In genomic region chr3:50323092-50323600, GRCh38 we compare ENCODE assay signal across 11 cellular contexts. TPM values are rescaled to one million over a fixed set of nuclear protein-coding genes. Genes with fewer than 3 reads are reported as not detected.
DNase-seq lines count a peak whose midpoint lies in the region; ATAC-seq and TF ChIP-seq lines count a peak whose summit lies in the region.
"Had no signal": no experiment of that assay in that cellular context is flagged by ENCODE, and none has a peak within 500 bp of the region (broad histone marks: within the 10 kb centered on the region; RNA-seq: fewer than 3 reads in every experiment).

No MANE protein-coding gene starts in this region.

- peaks cover 48% of the 10 kb centered on the region for H3K4me1 Mint-ChIP-seq in activated CD4-positive, alpha-beta memory T cell treated with anti-CD3 and anti-CD28 coated beads, Interleukin-2, amount 10 ng/mL, durations not matched to agents 7 days and 5 days
- H3K4me1 Mint-ChIP-seq in activated CD4-positive, alpha-beta memory T cell treated with anti-CD3 and anti-CD28 coated beads for 36 hours (ENCODE audit: low read depth): peaks cover 34% of the 10 kb centered on the region
- H3K4me1 Mint-ChIP-seq in memory B cell: peaks cover 34% of the 10 kb centered on the region

- no peak overlapping the region for H3K4me3 Mint-ChIP-seq in activated CD4-positive, alpha-beta memory T cell treated with anti-CD3 and anti-CD28 coated beads, Interleukin-2, amount 10 ng/mL, durations not matched to agents 7 days and 5 days
- H3K4me3 Mint-ChIP-seq in activated CD4-positive, alpha-beta memory T cell treated with anti-CD3 and anti-CD28 coated beads for 36 hours: no peak overlapping the region
- H3K4me3 Mint-ChIP-seq in memory B cell: peak overlapping the region; percentile 3

- no peak for DNase-seq in activated CD4-positive, alpha-beta memory T cell treated with anti-CD3 and anti-CD28 coated beads, Interleukin-2, amount 10 ng/mL, durations not matched to agents 7 days and 5 days
- no peak for DNase-seq in activated CD4-positive, alpha-beta memory T cell treated with anti-CD3 and anti-CD28 coated beads for 36 hours
- DNase-seq in memory B cell (ENCODE audit: low spot score in 2 of 2): no peak
- no peak for DNase-seq in thoracic aorta (ENCODE audit: low spot score)
- DNase-seq in SKM-1 (lab: John Stamatoyannopoulos, UW; ENCODE audit: unreplicated experiment): no peak
- no peak for DNase-seq in NCI-H446 (lab: John Stamatoyannopoulos, UW)
- DNase-seq: OCI-M1 had no signal

- peaks cover 27 to 51% of the 10 kb centered on the region in 2 donors for H3K4me1 ChIP-seq in thoracic aorta (ENCODE audit: control insufficient read depth in 1 of 2, low read depth in 2 of 2)

- H3K27ac ChIP-seq in cingulate gyrus (ENCODE audit: low read depth, low read length): peak overlapping the region; percentile 98
- H3K27ac ChIP-seq in thoracic aorta: peak overlapping the region; percentile 8 to 91
- H3K27ac ChIP-seq: epithelial cell of prostate had no signal

- no peaks in the 10 kb centered on the region for H3K9me3 Mint-ChIP-seq in activated CD4-positive, alpha-beta memory T cell treated with anti-CD3 and anti-CD28 coated beads, Interleukin-2, amount 10 ng/mL, durations not matched to agents 7 days and 5 days
- no peaks in the 10 kb centered on the region for H3K9me3 Mint-ChIP-seq in activated CD4-positive, alpha-beta memory T cell treated with anti-CD3 and anti-CD28 coated beads for 36 hours
- no peaks in the 10 kb centered on the region for H3K9me3 Mint-ChIP-seq in memory B cell

- no peak for TF ChIP-seq CTCF in thoracic aorta (IDR thresholded peaks at IDR 0.05)

- no peaks in the 10 kb centered on the region for H3K9me3 ChIP-seq in thoracic aorta

- peak overlapping the region; percentile 31 for H3K27ac Mint-ChIP-seq in activated CD4-positive, alpha-beta memory T cell treated with anti-CD3 and anti-CD28 coated beads, Interleukin-2, amount 10 ng/mL, durations not matched to agents 7 days and 5 days
- H3K27ac Mint-ChIP-seq in activated CD4-positive, alpha-beta memory T cell treated with anti-CD3 and anti-CD28 coated beads for 36 hours: no peak overlapping the region
- H3K27ac Mint-ChIP-seq in memory B cell: no peak overlapping the region

- intact Hi-C loops in activated CD4-positive, alpha-beta memory T cell treated with anti-CD3 and anti-CD28 coated beads for 36 hours (cut with micrococcal nuclease): no loop called here

- POLR2A ChIA-PET in activated CD4-positive, alpha-beta memory T cell treated with anti-CD3 and anti-CD28 coated beads, Interleukin-2, amount 10 ng/mL, durations not matched to agents 7 days and 5 days (lab: Charles Lee): interaction anchor here (2.2 to 31.7 kb wide), 2 partner anchors 19 to 24 kb away, joined by 21 to 704 read pairs; partner anchors contain the start of genes CYB561D2, HYAL3, NAA80 and NPRL2
- POLR2A ChIA-PET in activated CD4-positive, alpha-beta memory T cell treated with anti-CD3 and anti-CD28 coated beads for 36 hours (lab: Charles Lee): interaction anchor here (1.0 kb wide), 1 partner anchor 14 kb away, joined by 3 read pairs; no protein-coding TSS in a partner anchor

- H3K36me3 Mint-ChIP-seq in activated CD4-positive, alpha-beta memory T cell treated with anti-CD3 and anti-CD28 coated beads, Interleukin-2, amount 10 ng/mL, durations not matched to agents 7 days and 5 days (ENCODE audit: low read depth): peaks cover 2% of the 10 kb centered on the region
- H3K36me3 Mint-ChIP-seq in activated CD4-positive, alpha-beta memory T cell treated with anti-CD3 and anti-CD28 coated beads for 36 hours: peaks cover 2% of the 10 kb centered on the region
- no peaks in the 10 kb centered on the region for H3K36me3 Mint-ChIP-seq in memory B cell

- H3K27me3 Mint-ChIP-seq in activated CD4-positive, alpha-beta memory T cell treated with anti-CD3 and anti-CD28 coated beads, Interleukin-2, amount 10 ng/mL, durations not matched to agents 7 days and 5 days: no peaks in the 10 kb centered on the region
- no peaks in the 10 kb centered on the region for H3K27me3 Mint-ChIP-seq in activated CD4-positive, alpha-beta memory T cell treated with anti-CD3 and anti-CD28 coated beads for 36 hours
- no peaks in the 10 kb centered on the region for H3K27me3 Mint-ChIP-seq in memory B cell

- no peaks in the 10 kb centered on the region for H3K27me3 ChIP-seq in thoracic aorta (replicated peaks; ENCODE audit: insufficient read depth)

- no peak for ATAC-seq in memory B cell (ENCODE audit: low read depth)
- no peak for ATAC-seq in thoracic aorta (ENCODE audit: insufficient number of reproducible peaks, low FRiP score, low read depth)
- no peak for ATAC-seq in HG02678 (IDR thresholded peaks at IDR 0.05; ENCODE audit: unreplicated experiment)
- ATAC-seq: GM12878 had no signal

- peak overlapping the region; percentile 73 for H3K4me3 ChIP-seq in thoracic aorta
- H3K4me3 ChIP-seq: GM12878 had no signal

- CTCF ChIA-PET in activated CD4-positive, alpha-beta memory T cell treated with anti-CD3 and anti-CD28 coated beads, Interleukin-2, amount 10 ng/mL, durations not matched to agents 7 days and 5 days (lab: Charles Lee): interaction anchor here (0.8 to 6.7 kb wide), 4 partner anchors 12 to 48 kb away, joined by 3 to 82 read pairs (median 36); partner anchors contain the start of genes HYAL3, IFRD2 and NAA80
- CTCF ChIA-PET in activated CD4-positive, alpha-beta memory T cell treated with anti-CD3 and anti-CD28 coated beads for 36 hours (lab: Charles Lee): interaction anchor here (0.6 to 4.9 kb wide), 8 partner anchors 12 to 572 kb away, joined by 3 to 30 read pairs (median 10); partner anchors contain the start of genes CYB561D2, HYAL3, LSMEM2 and NAA80

- H3K36me3 ChIP-seq in thoracic aorta: peaks cover 8% of the 10 kb centered on the region

RNA-seq across cellular contexts. Expression of gene HYAL2, which starts 0.6 kb away (rescaled TPM):
- total RNA-seq in activated CD4-positive, alpha-beta memory T cell treated with anti-CD3 and anti-CD28 coated beads, Interleukin-2, amount 10 ng/mL, durations not matched to agents 7 days and 5 days: 1 to 10 TPM; 6.7 to 7.2 TPM
- 1 to 10 TPM; 4.8 to 5.7 TPM for total RNA-seq in activated CD4-positive, alpha-beta memory T cell treated with anti-CD3 and anti-CD28 coated beads for 36 hours
- total RNA-seq in thoracic aorta: 10 to 100 TPM; 86.5 to 87.5 TPM

RNA-seq across cellular contexts. Expression of gene TUSC2, which starts 4.9 kb away (rescaled TPM):
- 10 to 100 TPM; 16.8 to 17.9 TPM for total RNA-seq in activated CD4-positive, alpha-beta memory T cell treated with anti-CD3 and anti-CD28 coated beads, Interleukin-2, amount 10 ng/mL, durations not matched to agents 7 days and 5 days
- 10 to 100 TPM; 18.7 to 19.7 TPM for total RNA-seq in activated CD4-positive, alpha-beta memory T cell treated with anti-CD3 and anti-CD28 coated beads for 36 hours
- 10 to 100 TPM; 12.6 to 19.4 TPM for total RNA-seq in thoracic aorta

RNA-seq across cellular contexts. Expression of gene RASSF1, which starts 17.5 kb away (rescaled TPM):
- total RNA-seq in activated CD4-positive, alpha-beta memory T cell treated with anti-CD3 and anti-CD28 coated beads, Interleukin-2, amount 10 ng/mL, durations not matched to agents 7 days and 5 days: 100 to 1,000 TPM; 157 to 160 TPM
- total RNA-seq in activated CD4-positive, alpha-beta memory T cell treated with anti-CD3 and anti-CD28 coated beads for 36 hours: 10 to 100 TPM; 48.8 to 52.6 TPM
- 10 to 100 TPM; 45.2 to 72.2 TPM for total RNA-seq in thoracic aorta

RNA-seq across cellular contexts. Expression of gene HYAL1, which starts 19.8 kb away (rescaled TPM):
- under 1 TPM; 0.28 to 0.35 TPM for total RNA-seq in activated CD4-positive, alpha-beta memory T cell treated with anti-CD3 and anti-CD28 coated beads, Interleukin-2, amount 10 ng/mL, durations not matched to agents 7 days and 5 days
- under 1 TPM in 1 of 2 experiments, not detected in 1; 0.14 TPM for total RNA-seq in activated CD4-positive, alpha-beta memory T cell treated with anti-CD3 and anti-CD28 coated beads for 36 hours
- total RNA-seq in thoracic aorta: 1 to 10 TPM; 5.8 to 6.1 TPM

RNA-seq across cellular contexts. Expression of gene ZMYND10, which starts 22.4 kb away (rescaled TPM):
- total RNA-seq in activated CD4-positive, alpha-beta memory T cell treated with anti-CD3 and anti-CD28 coated beads, Interleukin-2, amount 10 ng/mL, durations not matched to agents 7 days and 5 days: 1 to 10 TPM; 1.7 to 3.2 TPM
- total RNA-seq in activated CD4-positive, alpha-beta memory T cell treated with anti-CD3 and anti-CD28 coated beads for 36 hours: under 1 TPM; 0.94 to 1.00 TPM
- total RNA-seq in thoracic aorta: not detected

Comparison
In these comparisons a context has a peak if more than half of its experiments do, and no peak if none do; other contexts are left out.
1. RNA of gene HYAL2, which starts 0.6 kb away (total RNA-seq): 86.5 to 87.5 TPM in thoracic aorta; 6.7 to 7.2 TPM in activated CD4-positive, alpha-beta memory T cell treated with anti-CD3 and anti-CD28 coated beads, Interleukin-2, amount 10 ng/mL, durations not matched to agents 7 days and 5 days and 4.8 to 5.7 TPM in activated CD4-positive, alpha-beta memory T cell treated with anti-CD3 and anti-CD28 coated beads for 36 hours; every median in the first group is over 10 times any median in the second.